1 cellular context compared by ENCODE assay signal in genomic region chr22:29268511-29269229, GRCh38.
TF ChIP-seq lines count a peak whose summit lies in the region.

No MANE protein-coding gene starts in this region.

TF ChIP-seq in HepG2, 621 proteins besides CTCF, POLR2A, EP300 and RAD21 (continued from another document):
- TF ChIP-seq, protein P1, sequence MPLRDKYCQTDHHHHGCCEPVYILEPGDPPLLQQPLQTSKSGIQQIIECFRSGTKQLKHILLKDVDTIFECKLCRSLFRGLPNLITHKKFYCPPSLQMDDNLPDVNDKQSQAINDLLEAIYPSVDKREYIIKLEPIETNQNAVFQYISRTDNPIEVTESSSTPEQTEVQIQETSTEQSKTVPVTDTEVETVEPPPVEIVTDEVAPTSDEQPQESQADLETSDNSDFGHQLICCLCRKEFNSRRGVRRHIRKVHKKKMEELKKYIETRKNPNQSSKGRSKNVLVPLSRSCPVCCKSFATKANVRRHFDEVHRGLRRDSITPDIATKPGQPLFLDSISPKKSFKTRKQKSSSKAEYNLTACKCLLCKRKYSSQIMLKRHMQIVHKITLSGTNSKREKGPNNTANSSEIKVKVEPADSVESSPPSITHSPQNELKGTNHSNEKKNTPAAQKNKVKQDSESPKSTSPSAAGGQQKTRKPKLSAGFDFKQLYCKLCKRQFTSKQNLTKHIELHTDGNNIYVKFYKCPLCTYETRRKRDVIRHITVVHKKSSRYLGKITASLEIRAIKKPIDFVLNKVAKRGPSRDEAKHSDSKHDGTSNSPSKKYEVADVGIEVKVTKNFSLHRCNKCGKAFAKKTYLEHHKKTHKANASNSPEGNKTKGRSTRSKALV (CRISPR knock-in tag; IDR thresholded peaks at IDR 0.05), result no peak
- TF ChIP-seq, protein P2, sequence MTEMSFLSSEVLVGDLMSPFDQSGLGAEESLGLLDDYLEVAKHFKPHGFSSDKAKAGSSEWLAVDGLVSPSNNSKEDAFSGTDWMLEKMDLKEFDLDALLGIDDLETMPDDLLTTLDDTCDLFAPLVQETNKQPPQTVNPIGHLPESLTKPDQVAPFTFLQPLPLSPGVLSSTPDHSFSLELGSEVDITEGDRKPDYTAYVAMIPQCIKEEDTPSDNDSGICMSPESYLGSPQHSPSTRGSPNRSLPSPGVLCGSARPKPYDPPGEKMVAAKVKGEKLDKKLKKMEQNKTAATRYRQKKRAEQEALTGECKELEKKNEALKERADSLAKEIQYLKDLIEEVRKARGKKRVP (CRISPR knock-in tag; IDR thresholded peaks at IDR 0.05), result peak in 1 of 2 experiments; percentile 54; a peak in 1 of 4 replicates
- TF ChIP-seq PBX3 (CRISPR knock-in tag; IDR thresholded peaks at IDR 0.05; ENCODE audit: borderline replicate concordance) (no peak), TEAD3 (CRISPR knock-in tag; optimal IDR thresholded peaks at IDR 0.05; ENCODE audit: borderline replicate concordance) (no peak), ZNF746 (CRISPR knock-in tag; IDR thresholded peaks at IDR 0.05) (no peak; the same call in 1 of the 2 replicates), NR2F2 (IDR thresholded peaks at IDR 0.05; ENCODE audit: borderline replicate concordance, low read depth) (no peak), ZNF138 (CRISPR knock-in tag; IDR thresholded peaks at IDR 0.05; ENCODE audit: low read depth) (no peak; the same call in 1 of the 2 replicates), AHR (CRISPR knock-in tag; IDR thresholded peaks at IDR 0.05) (no peak), HMGXB3 (CRISPR knock-in tag; IDR thresholded peaks at IDR 0.05; ENCODE audit: borderline replicate concordance) (no peak), XBP1 (CRISPR knock-in tag; IDR thresholded peaks at IDR 0.05) (no peak; the same call in none of the 2 replicates), SAFB2 (CRISPR knock-in tag; IDR thresholded peaks at IDR 0.05; ENCODE audit: borderline replicate concordance, low read depth) (no peak), FOSL1 (CRISPR knock-in tag; IDR thresholded peaks at IDR 0.05; ENCODE audit: borderline replicate concordance) (no peak), FOXA1 (IDR thresholded peaks at IDR 0.05) (no peak), FOXA1 (CRISPR knock-in tag; IDR thresholded peaks at IDR 0.05) (no peak), ZZZ3 (CRISPR knock-in tag; IDR thresholded peaks at IDR 0.05; ENCODE audit: borderline replicate concordance) (no peak), ZNF224 (CRISPR knock-in tag; IDR thresholded peaks at IDR 0.05) (no peak), ZNF775 (CRISPR knock-in tag; IDR thresholded peaks at IDR 0.05; ENCODE audit: borderline replicate concordance) (no peak; the same call in 1 of the 2 replicates), ZBTB3 (CRISPR knock-in tag; IDR thresholded peaks at IDR 0.05; ENCODE audit: borderline replicate concordance, low read depth) (peak; percentile 59; the same call in 1 of the 2 replicates), ZNF557 (CRISPR knock-in tag; IDR thresholded peaks at IDR 0.05) (no peak), TCF7L2 (IDR thresholded peaks at IDR 0.05; ENCODE audit: low read depth, low read length) (no peak)
- TF ChIP-seq, protein P3, sequence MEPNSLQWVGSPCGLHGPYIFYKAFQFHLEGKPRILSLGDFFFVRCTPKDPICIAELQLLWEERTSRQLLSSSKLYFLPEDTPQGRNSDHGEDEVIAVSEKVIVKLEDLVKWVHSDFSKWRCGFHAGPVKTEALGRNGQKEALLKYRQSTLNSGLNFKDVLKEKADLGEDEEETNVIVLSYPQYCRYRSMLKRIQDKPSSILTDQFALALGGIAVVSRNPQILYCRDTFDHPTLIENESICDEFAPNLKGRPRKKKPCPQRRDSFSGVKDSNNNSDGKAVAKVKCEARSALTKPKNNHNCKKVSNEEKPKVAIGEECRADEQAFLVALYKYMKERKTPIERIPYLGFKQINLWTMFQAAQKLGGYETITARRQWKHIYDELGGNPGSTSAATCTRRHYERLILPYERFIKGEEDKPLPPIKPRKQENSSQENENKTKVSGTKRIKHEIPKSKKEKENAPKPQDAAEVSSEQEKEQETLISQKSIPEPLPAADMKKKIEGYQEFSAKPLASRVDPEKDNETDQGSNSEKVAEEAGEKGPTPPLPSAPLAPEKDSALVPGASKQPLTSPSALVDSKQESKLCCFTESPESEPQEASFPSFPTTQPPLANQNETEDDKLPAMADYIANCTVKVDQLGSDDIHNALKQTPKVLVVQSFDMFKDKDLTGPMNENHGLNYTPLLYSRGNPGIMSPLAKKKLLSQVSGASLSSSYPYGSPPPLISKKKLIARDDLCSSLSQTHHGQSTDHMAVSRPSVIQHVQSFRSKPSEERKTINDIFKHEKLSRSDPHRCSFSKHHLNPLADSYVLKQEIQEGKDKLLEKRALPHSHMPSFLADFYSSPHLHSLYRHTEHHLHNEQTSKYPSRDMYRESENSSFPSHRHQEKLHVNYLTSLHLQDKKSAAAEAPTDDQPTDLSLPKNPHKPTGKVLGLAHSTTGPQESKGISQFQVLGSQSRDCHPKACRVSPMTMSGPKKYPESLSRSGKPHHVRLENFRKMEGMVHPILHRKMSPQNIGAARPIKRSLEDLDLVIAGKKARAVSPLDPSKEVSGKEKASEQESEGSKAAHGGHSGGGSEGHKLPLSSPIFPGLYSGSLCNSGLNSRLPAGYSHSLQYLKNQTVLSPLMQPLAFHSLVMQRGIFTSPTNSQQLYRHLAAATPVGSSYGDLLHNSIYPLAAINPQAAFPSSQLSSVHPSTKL (CRISPR knock-in tag; IDR thresholded peaks at IDR 0.05), result no peak
